In the genomic region with DNA sequence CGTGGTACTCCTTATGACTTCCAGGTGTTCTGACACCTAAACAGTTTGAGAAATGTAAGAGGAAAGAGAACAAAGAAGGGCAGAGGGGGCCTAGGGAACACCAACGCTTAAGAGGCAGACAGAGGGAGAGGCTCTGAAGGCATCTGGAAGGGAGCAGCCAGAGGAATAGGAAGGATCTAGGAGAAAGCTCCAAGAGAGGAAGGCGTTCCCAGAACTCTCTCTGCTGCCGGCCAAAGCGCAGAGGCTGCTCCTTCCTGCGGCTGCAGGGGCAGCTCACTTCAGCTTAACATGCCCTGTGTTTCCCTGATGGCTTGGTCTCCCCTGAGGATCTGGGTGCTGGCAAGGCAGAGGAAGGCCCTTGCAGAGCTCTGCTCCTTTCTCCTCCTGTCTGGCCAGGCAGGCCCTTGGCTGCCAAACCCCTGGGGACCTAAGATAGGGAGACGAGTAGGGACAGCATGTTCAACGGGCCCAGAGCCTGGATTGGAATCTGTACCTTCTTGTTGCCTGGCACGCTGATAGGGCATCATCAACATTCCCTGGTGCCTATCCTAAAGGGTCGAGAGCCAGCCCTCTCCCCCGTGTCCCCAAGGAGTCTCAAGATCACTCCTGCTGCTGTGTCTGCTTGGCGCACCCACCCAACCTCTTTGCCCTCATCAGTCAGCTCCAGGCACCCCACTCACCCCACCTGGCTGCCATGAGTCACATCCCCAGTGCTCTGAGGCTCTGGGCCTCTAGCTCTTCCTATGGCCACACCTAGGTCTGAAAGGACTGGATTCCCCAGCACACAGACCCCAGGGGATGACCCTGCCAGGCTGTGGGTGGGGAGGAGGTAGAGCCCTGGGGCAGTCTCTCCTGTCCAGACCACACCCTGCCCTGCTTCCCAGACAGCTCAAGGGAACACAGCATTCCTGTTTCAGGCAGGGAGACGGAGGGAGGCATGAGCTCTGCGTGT, we compare ENCODE assay signal across 1 cellular context.
TF ChIP-seq lines count a peak whose summit lies in the region.

No MANE protein-coding gene starts in this region.

TF ChIP-seq in SK-N-SH treated with all-trans-retinoic acid at 6 μM for 48 hours, 23 proteins besides CTCF, POLR2A, EP300 and RAD21:
- TF ChIP-seq TSHZ2 (CRISPR knock-in tag; IDR thresholded peaks at IDR 0.05) (no peak), RARB (CRISPR knock-in tag; IDR thresholded peaks at IDR 0.05) (no peak), SNAI2 (CRISPR knock-in tag; IDR thresholded peaks at IDR 0.05) (no peak), ARNTL (CRISPR knock-in tag; IDR thresholded peaks at IDR 0.05; ENCODE audit: borderline replicate concordance, low read depth) (no peak), ISL1 (CRISPR knock-in tag; IDR thresholded peaks at IDR 0.05) (no peak), BACH2 (CRISPR knock-in tag; IDR thresholded peaks at IDR 0.05; ENCODE audit: borderline replicate concordance) (no peak), OSR1 (CRISPR knock-in tag; IDR thresholded peaks at IDR 0.05) (no peak), GLIS3 (CRISPR knock-in tag; IDR thresholded peaks at IDR 0.05) (no peak)
TF ChIP-seq in SK-N-SH treated with all-trans-retinoic acid at 6 μM for 48 hours: peak in this region for 0.
